In the genomic region with DNA sequence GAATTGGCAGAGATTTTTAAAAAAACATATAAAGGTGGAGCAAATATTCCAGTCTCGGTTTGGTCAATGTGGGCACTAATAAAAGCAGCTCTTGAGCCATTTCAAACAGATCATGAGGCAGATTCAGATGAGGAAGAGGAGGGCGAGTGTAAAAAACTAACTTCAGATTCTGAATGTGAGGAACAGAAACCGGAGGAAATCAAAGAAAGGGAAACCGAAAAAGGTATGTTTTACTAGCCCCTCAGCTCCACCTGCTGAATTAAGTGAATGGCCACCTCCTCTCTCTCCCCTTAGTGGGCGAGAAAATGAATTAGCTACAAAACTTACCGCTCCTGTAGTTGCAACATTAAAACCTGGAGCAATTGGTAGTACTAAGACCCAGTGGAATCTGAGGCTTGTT, we compare ENCODE assay signal across 1 cellular context.
A peak's percentile ranks its signal among the peaks of the same experiment; 100 is the strongest.
TF ChIP-seq lines count a peak whose summit lies in the region.

No MANE protein-coding gene starts in this region.

TF ChIP-seq in GM12891, 5 proteins besides CTCF, POLR2A, EP300 and RAD21:
- TF ChIP-seq SPI1 (IDR thresholded peaks at IDR 0.05; ENCODE audit: low read depth, low read length) = peak; percentile 94
